In the genomic region with DNA sequence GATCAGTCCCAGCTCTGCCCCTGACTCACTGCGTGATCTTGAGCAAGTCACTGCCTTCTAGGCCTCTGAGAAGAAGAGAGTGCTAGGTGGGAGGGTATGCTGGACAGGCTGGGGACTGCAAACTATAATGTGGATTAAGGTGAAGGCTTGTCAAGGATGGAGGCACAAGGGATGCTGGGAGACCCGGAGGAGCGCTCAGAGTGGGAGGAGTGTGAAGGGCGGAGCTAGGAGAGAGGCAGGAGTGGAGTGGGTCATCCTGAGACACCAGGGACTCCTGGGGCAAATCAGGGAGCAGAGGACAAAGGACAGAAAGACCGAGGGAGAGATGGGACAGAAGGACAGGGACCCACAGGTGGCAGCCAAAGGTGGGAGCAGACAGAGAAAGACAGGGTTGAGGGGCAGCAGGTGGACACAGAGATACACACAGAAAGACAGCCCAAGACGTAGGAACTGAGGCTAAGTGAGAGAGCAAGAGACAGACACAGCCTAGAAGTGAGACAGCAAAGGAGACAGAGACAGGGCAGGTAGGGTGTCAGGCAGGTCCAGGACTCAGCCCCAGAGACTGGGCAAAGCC, we compare ENCODE assay signal across 16 cellular contexts. TPM values are rescaled to one million over a fixed set of nuclear protein-coding genes. Genes with fewer than 3 reads are reported as not detected.
DNase-seq lines count a peak whose midpoint lies in the region; ATAC-seq, FAIRE-seq and TF ChIP-seq lines count a peak whose summit lies in the region.
"Had no signal": no experiment of that assay in that cellular context is flagged by ENCODE, and none has a peak within 500 bp of the region (broad histone marks: within the 10 kb centered on the region; RNA-seq: fewer than 3 reads in every experiment).

No MANE protein-coding gene starts in this region.

- H2BK15ac ChIP-seq in IMR-90 (ENCODE audit: low read depth, low read length): no peak overlapping the region

- no peak overlapping the region for H2AK5ac ChIP-seq in IMR-90 (ENCODE audit: low read depth, low read length)

- 58% methylated on average over 4 of the region's 6 CpGs; no CpG with 5 or more reads in 1 of the 2 experiments for WGBS in IMR-90 (ENCODE audit: extremely low coverage in 2 of 2, insufficient read length in 1 of 2), 2 experiments
- WGBS in pancreas, 2 donors: 63 to 69% methylated on average over 6 of the region's 6 CpGs

- no peak overlapping the region for H3K27ac Mint-ChIP-seq in glutamatergic neuron (ENCODE audit: unreplicated experiment)
- H3K27ac Mint-ChIP-seq: CD4-positive, CD25-positive, alpha-beta regulatory T cell had no signal

- no TSS peak for BruUV-seq in IMR-90 (replicated peaks; lab: Mats Ljungman, UMichigan)

- H3K36me3 Mint-ChIP-seq in glutamatergic neuron (ENCODE audit: unreplicated experiment): peaks cover 21% of the 10 kb centered on the region
- H3K36me3 Mint-ChIP-seq: CD4-positive, CD25-positive, alpha-beta regulatory T cell had no signal

- dilution Hi-C loops in IMR-90 (cut with HindIII; ENCODE audit: low sequenced_read_pairs, unreplicated experiment): no loop called here

- H3K4me1 ChIP-seq in IMR-90 (ENCODE audit: control insufficient read depth, insufficient read depth, low read length) (no peaks in the 10 kb centered on the region), osteoblast (ENCODE audit: insufficient read depth, low read length) (no peaks in the 10 kb centered on the region), pancreas (no peaks in the 10 kb centered on the region)

- TF ChIP-seq CTCF in IMR-90 (conservative IDR thresholded peaks at IDR 0.05; ENCODE audit: low read depth, low read length) (no peak), osteoblast (IDR thresholded peaks at IDR 0.05; ENCODE audit: extremely low read depth, low read depth, low read length) (no peak), pancreas (IDR thresholded peaks at IDR 0.05) (no peak), glutamatergic neuron (IDR thresholded peaks at IDR 0.05; ENCODE audit: partially characterized antibody, unreplicated experiment) (no peak)

- peak overlapping the region; percentile 33; the same call in 1 of the 2 replicates for H3K23ac ChIP-seq in IMR-90 (ENCODE audit: low read depth, low read length)

- in situ Hi-C loops in G401 (cut with HindIII; ENCODE audit: low sequenced_read_pairs) (no loop called here), IMR-90 (cut with MboI; ENCODE audit: low sequenced_read_pairs) (no loop called here)

- no peak overlapping the region for H2AK9ac ChIP-seq in IMR-90 (replicated peaks; ENCODE audit: low read depth, low read length, poor library complexity)

- H3K27me3 Mint-ChIP-seq in glutamatergic neuron (ENCODE audit: unreplicated experiment): peaks cover 12% of the 10 kb centered on the region

- H3K9ac ChIP-seq in IMR-90 (ENCODE audit: low read depth, low read length): no peak overlapping the region

- H3K9me3 ChIP-seq in IMR-90 (ENCODE audit: control insufficient read depth, insufficient read depth, low read length) (no peaks in the 10 kb centered on the region), osteoblast (ENCODE audit: low read depth, low read length) (no peaks in the 10 kb centered on the region), pancreas (no peaks in the 10 kb centered on the region)

- H3K9me3 Mint-ChIP-seq in glutamatergic neuron (ENCODE audit: unreplicated experiment): peaks cover 10% of the 10 kb centered on the region
- H3K9me3 Mint-ChIP-seq: CD4-positive, CD25-positive, alpha-beta regulatory T cell had no signal

- no peak overlapping the region for H3K14ac ChIP-seq in IMR-90 (replicated peaks; ENCODE audit: low read depth, low read length)

- H4K91ac ChIP-seq in IMR-90 (ENCODE audit: insufficient read depth, low read depth, low read length): no peak overlapping the region

- ATAC-seq in IMR-90 (ENCODE audit: low read depth): no peak
- ATAC-seq in pancreas: no peak
- ATAC-seq: PC-3 had no signal

- no peaks in the 10 kb centered on the region for H3K79me1 ChIP-seq in IMR-90 (ENCODE audit: low read depth in 1 of 2, low read length in 2 of 2)

- no peak overlapping the region for H3K4ac ChIP-seq in IMR-90 (ENCODE audit: low read depth, low read length)

- DNase-seq in G401 (ENCODE audit: low spot score) (peak; percentile 64), IMR-90 (no peak), head of caudate nucleus (peak in 33 of 42 donors; percentile 25 to 79 (median 48)), osteoblast (ENCODE audit: insufficient read length, low spot score, missing footprints) (peak; percentile 73), pancreas (no peak), retina (no peak), glutamatergic neuron (no peak)
- DNase-seq: ACHN; AML-193; CD4-positive, CD25-positive, alpha-beta regulatory T cell; KG1; NCI-H1436 treated with DMSO at 0.1 percent for 48 hours; NCI-H2029 treated with DMSO at 0.1 percent for 48 hours; NCI-H69; PC-3 had no signal

- H2BK120ac ChIP-seq in IMR-90 (ENCODE audit: low read depth, low read length): no peak overlapping the region

- H4K20me1 ChIP-seq in IMR-90 (ENCODE audit: insufficient read depth, low read length): no peaks in the 10 kb centered on the region
- H4K20me1 ChIP-seq in osteoblast (ENCODE audit: insufficient read depth, low read length): no peaks in the 10 kb centered on the region

- no peak overlapping the region for H2BK20ac ChIP-seq in IMR-90 (ENCODE audit: low read depth, low read length)

- intact Hi-C loops in IMR-90 (cut with micrococcal nuclease) (no loop called here), head of caudate nucleus (cut with DNase I) (no loop called here), pancreas (cut with DNase I) (no loop called here)

- TF ChIP-seq POLR2A in IMR-90 (IDR thresholded peaks at IDR 0.05; ENCODE audit: low read depth, low read length): no peak

- H2AFZ ChIP-seq in IMR-90 (replicated peaks; ENCODE audit: low read length, poor library complexity) (no peak overlapping the region), osteoblast (ENCODE audit: low read length) (no peak overlapping the region)

- no peak overlapping the region for H3K4me3 ChIP-seq in IMR-90 (ENCODE audit: insufficient read depth, low read depth, low read length)
- no peak overlapping the region for H3K4me3 ChIP-seq in osteoblast (ENCODE audit: insufficient read depth, low read length)
- no peak overlapping the region for H3K4me3 ChIP-seq in pancreas

- no peaks in the 10 kb centered on the region for H3K9me1 ChIP-seq in IMR-90 (ENCODE audit: insufficient read depth, low read length)

- H3K27me3 ChIP-seq in IMR-90 (ENCODE audit: control insufficient read depth, insufficient read depth, low read length) (peaks cover 67% of the 10 kb centered on the region), osteoblast (ENCODE audit: insufficient read depth, low read length) (peaks cover 57% of the 10 kb centered on the region), pancreas (no peaks in the 10 kb centered on the region)

- H3K4me3 Mint-ChIP-seq in glutamatergic neuron (ENCODE audit: unreplicated experiment): no peak overlapping the region
- H3K4me3 Mint-ChIP-seq: CD4-positive, CD25-positive, alpha-beta regulatory T cell had no signal

- CTCF ChIA-PET in IMR-90 (lab: Yijun Ruan, JAX): no interaction called here

- no peaks in the 10 kb centered on the region for H3K79me2 ChIP-seq in osteoblast (ENCODE audit: insufficient read depth, low read length)

- H3K4me2 ChIP-seq in IMR-90 (ENCODE audit: low read depth, low read length) (no peak overlapping the region), osteoblast (ENCODE audit: insufficient read depth, low read length) (no peak overlapping the region)

- POLR2A ChIA-PET in IMR-90 (lab: Charles Lee; ENCODE audit: unreplicated experiment): no interaction called here

- H3K27ac ChIP-seq in IMR-90 (ENCODE audit: insufficient read depth, low read length) (no peak overlapping the region), osteoblast (ENCODE audit: low read depth, low read length) (no peak overlapping the region), pancreas (no peak overlapping the region)
- H3K27ac ChIP-seq: RWPE1 had no signal

- no peak overlapping the region for H4K5ac ChIP-seq in IMR-90 (ENCODE audit: low read depth, low read length)

- H3K56ac ChIP-seq in IMR-90 (ENCODE audit: extremely low read depth, insufficient read depth, low read length): no peak overlapping the region

- H4K8ac ChIP-seq in IMR-90 (ENCODE audit: low read depth in 2 of 2, low read length in 2 of 2): no peak overlapping the region

- H3K36me3 ChIP-seq in IMR-90 (ENCODE audit: control insufficient read depth, insufficient read depth, low read length) (no peaks in the 10 kb centered on the region), osteoblast (ENCODE audit: insufficient read depth, low read length) (no peaks in the 10 kb centered on the region), pancreas (no peaks in the 10 kb centered on the region)

- no peak overlapping the region for H3K18ac ChIP-seq in IMR-90 (ENCODE audit: low read depth, low read length)

- TF ChIP-seq RAD21 in IMR-90 (IDR thresholded peaks at IDR 0.05; ENCODE audit: low read length): no peak

- H3K4me1 Mint-ChIP-seq in glutamatergic neuron (ENCODE audit: low read depth, unreplicated experiment): peaks cover 8% of the 10 kb centered on the region
- H3K4me1 Mint-ChIP-seq: CD4-positive, CD25-positive, alpha-beta regulatory T cell had no signal

- no peak overlapping the region for H2BK5ac ChIP-seq in IMR-90 (ENCODE audit: low read depth, low read length, poor library complexity, severe bottlenecking)

- FAIRE-seq in pancreas (lab: Jason Lieb, UNC): no peak

TF ChIP-seq in IMR-90, 13 proteins besides CTCF, POLR2A, EP300 and RAD21:
- TF ChIP-seq RCOR1 (IDR thresholded peaks at IDR 0.05; ENCODE audit: insufficient replicate concordance, low read length): no peak

RNA-seq across cellular contexts. Expression of a gene that starts 2.6 kb away (rescaled TPM):
- 0.49 and 1.1 TPM in 2 replicates for total RNA-seq in G401 (2014; rRNA removed; shearing (Covaris generic))
- not detected in 2 replicates for total RNA-seq in IMR-90 (2012; rRNA removed)
- polyA plus RNA-seq in IMR-90 (2012; rRNA removed): 0.07 and 0.10 TPM in 2 replicates
- 0.12 TPM in 1 of 2 replicates, not detected in the other for polyA plus RNA-seq in IMR-90 (2012; cell fraction: cytosol; rRNA removed)
- 0.57 and 1.1 TPM in 2 replicates for polyA plus RNA-seq in IMR-90 (2012; cell fraction: nucleus; rRNA removed; ENCODE audit: low replicate concordance)
- under 0.01 TPM in 2 replicates for total RNA-seq in osteoblast
- total RNA-seq in pancreas: 1 to 10 TPM; 1.9 to 3.6 (median 3.1) TPM
- 10 to 100 TPM in 1 of 2 donors, 1 to 10 TPM in 1; 4.8 to 10.5 TPM for polyA plus RNA-seq in pancreas
- 79.1 TPM for total RNA-seq in glutamatergic neuron (ENCODE audit: unreplicated experiment)
- total RNA-seq: PC-3 had no signal

RNA-seq across cellular contexts. Expression of a gene that starts 8.6 kb away (rescaled TPM):
- total RNA-seq in G401 (2014; rRNA removed; shearing (Covaris generic)): 22.4 and 22.7 TPM in 2 replicates
- 8.1 and 10.0 TPM in 2 replicates for total RNA-seq in IMR-90 (2012; rRNA removed)
- 12.7 and 14.1 TPM in 2 replicates for polyA plus RNA-seq in IMR-90 (2012; rRNA removed)
- polyA plus RNA-seq in IMR-90 (2012; cell fraction: cytosol; rRNA removed): 4.9 and 11.7 TPM in 2 replicates
- 4.1 and 12.6 TPM in 2 replicates for polyA plus RNA-seq in IMR-90 (2012; cell fraction: nucleus; rRNA removed; ENCODE audit: low replicate concordance)
- 13.6 and 13.8 TPM in 2 replicates for total RNA-seq in osteoblast
- total RNA-seq in pancreas: 1 to 10 TPM; 3.9 to 8.5 (median 5.8) TPM
- 1 to 10 TPM; 4.9 to 6.2 TPM for polyA plus RNA-seq in pancreas
- 24.1 TPM for total RNA-seq in glutamatergic neuron (ENCODE audit: unreplicated experiment)

Comparison
In these comparisons a context has a peak if more than half of its experiments do, and no peak if none do; other contexts are left out.
1. DNase-seq: peak in G401 (single experiment), head of caudate nucleus (33 of 42) and osteoblast (single experiment); none in IMR-90 (single experiment), pancreas (0 of 6), retina (single experiment) and glutamatergic neuron (single experiment).
2. RNA of a gene that starts 2.6 kb away (total RNA-seq): 79.1 TPM in glutamatergic neuron (single experiment); 1.9 to 3.6 TPM in pancreas, 0.49 to 1.1 TPM in G401, not detected in IMR-90 and under 0.01 TPM in osteoblast; every median in the first group is over 10 times any median in the second.